Comparison of ENCODE assay signal across 16 cellular contexts in genomic region chr2:109423556-109424359, GRCh38.
A peak's percentile ranks its signal among the peaks of the same experiment; 100 is the strongest.
DNase-seq lines count a peak whose midpoint lies in the region; ATAC-seq, FAIRE-seq and TF ChIP-seq lines count a peak whose summit lies in the region.
"Had no signal": no experiment of that assay in that cellular context is flagged by ENCODE, and none has a peak within 500 bp of the region (broad histone marks: within the 10 kb centered on the region; RNA-seq: fewer than 3 reads in every experiment).

No MANE protein-coding gene starts in this region.

- TF ChIP-seq EP300 in upper lobe of left lung (IDR thresholded peaks at IDR 0.05) = no peak

- no CpG with 5 or more reads among the region's 22 CpGs for WGBS in neuronal stem cell (ENCODE audit: extremely low coverage in 2 of 2, insufficient read length in 2 of 2, insufficient replicate concordance in 1 of 2), 2 donors
- WGBS in upper lobe of left lung, 2 donors = 92 to 93% methylated on average over 16 to 22 of the region's 22 CpGs

- FAIRE-seq in RCC 7860 (lab: Jason Lieb, UNC) = no peak

- H2BK15ac ChIP-seq in neuronal stem cell (ENCODE audit: low read length) = no peak overlapping the region

- no peaks in the 10 kb centered on the region for H3K27me3 ChIP-seq in neuronal stem cell (ENCODE audit: control insufficient read depth in 3 of 3, insufficient read depth in 3 of 3, low read depth in 1 of 3, low read length in 3 of 3)
- H3K27me3 ChIP-seq in upper lobe of left lung = no peaks in the 10 kb centered on the region
- H3K27me3 ChIP-seq: heart left ventricle had no signal

- H3K4me3 ChIP-seq in neuronal stem cell (ENCODE audit: low read length in 2 of 2) (no peak overlapping the region), upper lobe of left lung (no peak overlapping the region)
- H3K4me3 ChIP-seq: heart left ventricle had no signal

- H3K79me1 ChIP-seq in neuronal stem cell (ENCODE audit: low read depth, low read length) = no peaks in the 10 kb centered on the region

- H3K9ac ChIP-seq in neuronal stem cell (ENCODE audit: low read depth, low read length, poor library complexity) = no peak overlapping the region

- H2AK5ac ChIP-seq in neuronal stem cell (ENCODE audit: low read depth, low read length) = no peak overlapping the region

- H3K4me1 ChIP-seq in neuronal stem cell (ENCODE audit: control insufficient read depth in 2 of 2, insufficient read depth in 1 of 2, low read depth in 1 of 2, low read length in 2 of 2) (no peaks in the 10 kb centered on the region), upper lobe of left lung (peaks cover 13 to 19% (median 15%) of the 10 kb centered on the region in 4 donors)
- H3K4me1 ChIP-seq: heart left ventricle had no signal

- no peak for TF ChIP-seq CTCF in upper lobe of left lung (IDR thresholded peaks at IDR 0.05)

- no peak overlapping the region for H2AFZ ChIP-seq in neuronal stem cell (ENCODE audit: low read length)

- H3K4ac ChIP-seq in neuronal stem cell (ENCODE audit: low read length) = no peak overlapping the region

- H3K23ac ChIP-seq in neuronal stem cell (ENCODE audit: low read depth, low read length, poor library complexity) = no peak overlapping the region

- no peaks in the 10 kb centered on the region for H3K36me3 ChIP-seq in neuronal stem cell (replicated peaks in 1 of 2; ENCODE audit: control insufficient read depth in 2 of 2, insufficient read depth in 2 of 2, low read length in 2 of 2)
- no peaks in the 10 kb centered on the region for H3K36me3 ChIP-seq in upper lobe of left lung

- no peak overlapping the region for H3K14ac ChIP-seq in neuronal stem cell (ENCODE audit: low read length)

- no peak overlapping the region for H2BK5ac ChIP-seq in neuronal stem cell (ENCODE audit: low read length)

- DNase-seq in Daoy (ENCODE audit: low read depth) = peak; percentile 42
- DNase-seq in RCC 7860 (ENCODE audit: low spot score) = peak; percentile 60
- peak; percentile 53 for DNase-seq in iPS-NIHi11 (ENCODE audit: low spot score)
- no peak for DNase-seq in neuronal stem cell (ENCODE audit: low spot score)
- no peak for DNase-seq in upper lobe of left lung
- DNase-seq in GOT3 (lab: John Stamatoyannopoulos, UW) = no peak
- DNase-seq: ACHN; activated CD4-positive, alpha-beta T cell treated with anti-CD3 and anti-CD28 coated beads, Interleukin-2, amount 50 U/mL, for 48 hours; anterior cingulate cortex; DMS153; NCI-H69; SHP77 had no signal

- no peak for TF ChIP-seq POLR2A in upper lobe of left lung (IDR thresholded peaks at IDR 0.05)

- H3K27ac ChIP-seq in neuronal stem cell (replicated peaks; ENCODE audit: low read length) = no peak overlapping the region
- H3K27ac ChIP-seq in upper lobe of left lung = no peak overlapping the region
- H3K27ac ChIP-seq: heart left ventricle, VCaP had no signal

- no peak overlapping the region for H3K4me2 ChIP-seq in neuronal stem cell (ENCODE audit: insufficient read depth, low read length, poor library complexity, severe bottlenecking)

- H3K18ac ChIP-seq in neuronal stem cell (ENCODE audit: low read length) = no peak overlapping the region

- no peak overlapping the region for H2BK12ac ChIP-seq in neuronal stem cell (ENCODE audit: low read length)

- ATAC-seq in GM21447 (IDR thresholded peaks at IDR 0.05; ENCODE audit: unreplicated experiment) (no peak), upper lobe of left lung (ENCODE audit: low FRiP score in 2 of 2) (no peak), HG02840 (IDR thresholded peaks at IDR 0.05; ENCODE audit: low FRiP score, unreplicated experiment) (no peak)

- H4K8ac ChIP-seq in neuronal stem cell (ENCODE audit: low read depth, low read length) = no peak overlapping the region

- no peak overlapping the region for H4K91ac ChIP-seq in neuronal stem cell (ENCODE audit: low read depth, low read length, poor library complexity)

- H3K9me3 ChIP-seq in neuronal stem cell (replicated peaks in 1 of 2; ENCODE audit: control insufficient read depth in 2 of 2, insufficient read depth in 1 of 2, low read depth in 1 of 2, low read length in 2 of 2) (no peaks in the 10 kb centered on the region), upper lobe of left lung (no peaks in the 10 kb centered on the region)
- H3K9me3 ChIP-seq: heart left ventricle had no signal

- H2BK120ac ChIP-seq in neuronal stem cell (ENCODE audit: low read depth, low read length) = peak overlapping the region; percentile 24

Comparison
In these comparisons a context has a peak if more than half of its experiments do, and no peak if none do; other contexts are left out.
1. DNase-seq: peak in Daoy (single experiment), RCC 7860 (single experiment) and iPS-NIHi11 (single experiment); none in neuronal stem cell (single experiment), upper lobe of left lung (0 of 2) and GOT3 (single experiment).